25 cellular contexts compared by ENCODE assay signal in genomic region chr14:92780865-92781264, GRCh38. TPM values are rescaled to one million over a fixed set of nuclear protein-coding genes. Genes with fewer than 3 reads are reported as not detected.
A peak's percentile ranks its signal among the peaks of the same experiment; 100 is the strongest.
DNase-seq lines count a peak whose midpoint lies in the region; ATAC-seq, FAIRE-seq and TF ChIP-seq lines count a peak whose summit lies in the region.
"Had no signal": no experiment of that assay in that cellular context is flagged by ENCODE, and none has a peak within 500 bp of the region (broad histone marks: within the 10 kb centered on the region; RNA-seq: fewer than 3 reads in every experiment).

No MANE protein-coding gene starts in this region.

- H3K27me3 ChIP-seq in heart left ventricle (no peaks in the 10 kb centered on the region), SK-N-SH (ENCODE audit: insufficient read depth) (no peaks in the 10 kb centered on the region)
- H3K27me3 ChIP-seq: MG63, SJCRH30 had no signal

- no peak for TF ChIP-seq EP300 in SK-N-SH (IDR thresholded peaks at IDR 0.05; ENCODE audit: borderline replicate concordance in 1 of 2, low read depth in 1 of 2, low read length in 1 of 2)

- no peak for DNase-seq in heart left ventricle
- DNase-seq in cardiac septum (ENCODE audit: low spot score), result no peak
- no peak for DNase-seq in SK-N-SH
- peak; percentile 53 for DNase-seq in myocyte (ENCODE audit: low read depth)
- no peak for DNase-seq in activated effector memory CD4-positive, alpha-beta T cell treated with anti-CD3 and anti-CD28 coated beads, Interleukin-2, amount 50 U/mL, for 16 hours
- no peak for DNase-seq in germinal center (ENCODE audit: low spot score)
- no peak for DNase-seq in GM19239 (ENCODE audit: insufficient read length, low spot score)
- DNase-seq: 8988T, AML-193, DMS79, NCI-H1092 treated with DMSO at 0.1 percent for 48 hours, NCI-H1436 treated with DMSO at 0.1 percent for 48 hours, NCI-H1930, NCI-H2227 treated with DMSO at 0.1 percent for 48 hours, NCI-H510A, NCI-H774, SJCRH30 had no signal

- POLR2A ChIA-PET in SK-N-SH (lab: Yijun Ruan, JAX), result no interaction called here

- no peaks in the 10 kb centered on the region for H3K9me3 ChIP-seq in heart left ventricle
- H3K9me3 ChIP-seq in SK-N-SH, result no peaks in the 10 kb centered on the region
- H3K9me3 ChIP-seq: HAP-1, MG63, SJCRH30 had no signal

- H3K9me2 ChIP-seq in SK-N-SH, result no peaks in the 10 kb centered on the region

- WGBS in heart left ventricle, 4 donors, result 55 to 63% (median 60%) methylated on average over 5 of the region's 5 CpGs
- 76% methylated on average over 5 of the region's 5 CpGs for WGBS in SK-N-SH (ENCODE audit: low lambda C conversion rate)

- H3K79me2 ChIP-seq in SK-N-SH (ENCODE audit: insufficient read depth), result no peaks in the 10 kb centered on the region

- TF ChIP-seq POLR2A in heart left ventricle (IDR thresholded peaks at IDR 0.05), result no peak

- peak in 3 of 4 donors; percentile 28 to 38 (median 35) for ATAC-seq in heart left ventricle
- ATAC-seq: GM23338, HepG2, K562, Panc1 had no signal

- peak overlapping the region; percentile 44; the same call in 1 of the 2 replicates for H3K4me2 ChIP-seq in SK-N-SH
- H3K4me2 ChIP-seq: GM23338 had no signal

- H3K36me3 ChIP-seq in heart left ventricle (no peaks in the 10 kb centered on the region), SK-N-SH (replicated peaks in 1 of 2; ENCODE audit: control insufficient read depth in 1 of 2, insufficient read depth in 2 of 2, low read length in 1 of 2) (no peaks in the 10 kb centered on the region)
- H3K36me3 ChIP-seq: HAP-1, MG63, SJCRH30 had no signal

- H4K20me1 ChIP-seq in SK-N-SH (ENCODE audit: insufficient read depth), result no peaks in the 10 kb centered on the region

- peaks cover 12% of the 10 kb centered on the region for H3F3A ChIP-seq in SK-N-SH (replicated peaks; ENCODE audit: insufficient read depth)

- H2AFZ ChIP-seq in SK-N-SH (ENCODE audit: low read depth), result no peak overlapping the region
- H2AFZ ChIP-seq: GM23338 had no signal

- H3K27ac ChIP-seq in heart left ventricle (peak overlapping the region in 5 of 12 donors; percentile 20 to 46 (median 28)), SK-N-SH (ENCODE audit: low read depth in 2 of 2, low read length in 1 of 2) (peak overlapping the region; percentile 23 to 60; a peak in 3 of 4 replicates)
- H3K27ac ChIP-seq: C4-2B, HL-60, SJCRH30 had no signal

- H3K4me1 ChIP-seq in heart left ventricle (peaks cover 0 to 22% (median 2%) of the 10 kb centered on the region in 12 donors), SK-N-SH (ENCODE audit: control insufficient read depth in 1 of 2, insufficient read depth in 2 of 2, low read depth in 1 of 2, low read length in 1 of 2) (no peaks in the 10 kb centered on the region)
- H3K4me1 ChIP-seq: HAP-1, SJCRH30 had no signal

- no peak for TF ChIP-seq CTCF in heart left ventricle (IDR thresholded peaks at IDR 0.05)
- no peak for TF ChIP-seq CTCF in SK-N-SH (IDR thresholded peaks at IDR 0.05)

- CTCF ChIA-PET in SK-N-SH (lab: Yijun Ruan, JAX), result interaction anchor here (1.1 to 5.9 kb wide), 3 partner anchors 68 to 94 kb away, joined by 3 to 40 read pairs (median 4); no protein-coding TSS in a partner anchor

- 0 out of 2 replicates have a peak overlapping the region, but pooled peaks have one; percentile 26 for H3K9ac ChIP-seq in SK-N-SH

- H3K4me3 ChIP-seq in heart left ventricle (no peak overlapping the region), SK-N-SH (ENCODE audit: low read depth in 2 of 2, low read length in 1 of 2) (no peak overlapping the region)
- H3K4me3 ChIP-seq: GM23338, HAP-1, K562, MG63, SJCRH30 had no signal

- TF ChIP-seq RAD21 in SK-N-SH (IDR thresholded peaks at IDR 0.05; ENCODE audit: low read length), result no peak

- intact Hi-C loops in heart left ventricle (cut with DNase I), result loop anchor here in 5 of 10 donors (2.0 to 10.0 kb wide), 5 partner anchors 34 to 1269 kb away; partner anchors contain the start of genes LGMN (in 3 of the 5) and PPP4R3A (in 1 of the 5)
- intact Hi-C loops in cardiac septum (cut with DNase I), result loop anchor here (5.0 kb wide), 1 partner anchor 34 kb away; the partner anchor contains the start of gene LGMN

- FAIRE-seq in GM19239 (lab: Jason Lieb, UNC), result no peak
- FAIRE-seq: HepG2, K562 had no signal

TF ChIP-seq in SK-N-SH, 30 proteins besides CTCF, POLR2A, EP300 and RAD21:
- TF ChIP-seq TEAD4 (IDR thresholded peaks at IDR 0.05; ENCODE audit: borderline replicate concordance, insufficient read depth) (no peak), FOXJ3 (CRISPR knock-in tag; IDR thresholded peaks at IDR 0.05) (no peak), IRF3 (IDR thresholded peaks at IDR 0.05; ENCODE audit: low read depth, low read length) (no peak), MAX (IDR thresholded peaks at IDR 0.05; ENCODE audit: low read depth) (no peak), FOXM1 (IDR thresholded peaks at IDR 0.05; ENCODE audit: low read depth) (no peak), TCF12 (IDR thresholded peaks at IDR 0.05) (no peak), SMC3 (IDR thresholded peaks at IDR 0.05; ENCODE audit: low read depth, low read length) (no peak), GATA2 (CRISPR knock-in tag; IDR thresholded peaks at IDR 0.05) (no peak), YY1 (IDR thresholded peaks at IDR 0.05; ENCODE audit: low read depth) (no peak)
TF ChIP-seq in SK-N-SH: peak in this region for 0.

RNA-seq across cellular contexts. Expression of gene GOLGA5, which starts 13.2 kb away (rescaled TPM):
- 10 to 100 TPM; 18.1 to 25.9 (median 23.6) TPM for total RNA-seq in heart left ventricle
- 10 to 100 TPM; 22.6 to 22.9 TPM for polyA plus RNA-seq in heart left ventricle
- total RNA-seq in cardiac septum, result 24.2 TPM
- 25.6 and 29.1 TPM in 2 replicates for polyA plus RNA-seq in SK-N-SH (2012; rRNA removed)
- polyA plus RNA-seq in SK-N-SH (2012; cell fraction: cytosol; rRNA removed), result 38.9 and 48.7 TPM in 2 replicates
- 10.3 and 18.0 TPM in 2 replicates for polyA plus RNA-seq in SK-N-SH (2012; cell fraction: nucleus; rRNA removed)
- 44.9 and 52.6 TPM in 2 replicates for total RNA-seq in myocyte
- polyA plus RNA-seq in myocyte (2012), result 23.0 TPM

RNA-seq across cellular contexts. Expression of gene LGMN, which starts 32.4 kb away (rescaled TPM):
- 100 to 1,000 TPM in 8 of 9 donors, 10 to 100 TPM in 1; 92.7 to 327 (median 114) TPM for total RNA-seq in heart left ventricle
- polyA plus RNA-seq in heart left ventricle, result 100 to 1,000 TPM in 1 of 2 donors, 10 to 100 TPM in 1; 78.8 to 106 TPM
- total RNA-seq in cardiac septum, result 81.8 TPM
- 76.3 and 86.4 TPM in 2 replicates for polyA plus RNA-seq in SK-N-SH (2012; rRNA removed)
- polyA plus RNA-seq in SK-N-SH (2012; cell fraction: cytosol; rRNA removed), result 52.6 and 71.0 TPM in 2 replicates
- 57.5 and 80.2 TPM in 2 replicates for polyA plus RNA-seq in SK-N-SH (2012; cell fraction: nucleus; rRNA removed)
- 29.6 and 31.6 TPM in 2 replicates for total RNA-seq in myocyte
- 25.8 TPM for polyA plus RNA-seq in myocyte (2012)
